In the genomic region with DNA sequence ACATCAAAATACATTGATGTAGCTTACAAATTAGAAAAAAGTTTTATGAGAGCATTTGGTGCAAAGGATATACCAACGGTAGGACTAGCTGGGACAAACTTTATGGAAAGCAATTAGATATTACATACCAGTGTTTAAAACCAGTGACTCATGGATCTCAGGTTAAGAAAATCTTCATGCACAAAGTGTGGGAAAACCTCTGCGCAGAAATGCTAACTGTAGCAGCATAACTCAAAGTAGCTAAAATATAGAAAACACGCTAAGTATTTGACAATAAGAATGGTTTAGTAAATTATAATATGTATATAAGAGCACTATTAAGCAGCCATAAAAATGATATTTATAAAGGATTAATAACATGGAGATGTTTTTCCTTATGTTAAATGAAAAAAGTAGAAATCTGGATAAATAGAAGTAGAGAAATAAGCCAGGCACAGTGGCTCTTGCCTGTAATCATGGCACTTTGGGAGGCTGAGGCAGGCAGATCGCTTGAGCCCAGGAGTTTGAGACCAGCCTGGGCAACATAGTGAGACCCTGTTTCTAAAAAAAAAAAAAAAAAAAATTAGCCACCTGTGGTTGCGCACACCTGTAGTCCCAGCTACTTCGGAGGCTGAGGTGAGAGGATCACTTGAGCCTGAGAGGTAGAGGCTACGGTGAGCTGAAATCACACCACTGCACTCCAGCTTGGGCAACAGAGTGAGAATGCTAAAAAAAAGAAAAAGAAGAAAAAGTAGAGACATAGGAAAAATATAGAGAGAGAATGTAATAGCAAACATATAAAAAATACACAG, we compare ENCODE assay signal across 26 cellular contexts.
"Had no signal": no experiment of that assay in that cellular context is flagged by ENCODE, and none has a peak within 500 bp of the region (broad histone marks: within the 10 kb centered on the region; RNA-seq: fewer than 3 reads in every experiment).

No MANE protein-coding gene starts in this region.

- H3K27ac ChIP-seq: neural progenitor cell, pancreas, prostate gland, right lobe of liver, sigmoid colon, stomach, thoracic aorta, thyroid gland, tibial nerve, upper lobe of left lung, vagina had no signal

- H3K4me1 ChIP-seq: neural progenitor cell, pancreas, prostate gland, right lobe of liver had no signal

- H3K27ac Mint-ChIP-seq: naive thymus-derived CD4-positive, alpha-beta T cell; nephron; neural progenitor cell; stimulated activated effector memory CD8-positive, alpha-beta T cell treated with anti-CD3 and anti-CD28 coated beads, Interleukin-12 subunit alpha, Interleukin-12 subunit beta, amount 100 ng/mL, for 72 hours; stimulated activated naive B cell treated with anti-CD40 and anti-IgM and Interleukin-4, amounts not matched to agents 10 μg/mL and 1 μg/mL and 100 μg/mL, for 72 hours; stimulated activated naive CD8-positive, alpha-beta T cell treated with anti-CD3 and anti-CD28 coated beads, Interleukin-15, Interleukin-2, amounts not matched to agents 100 ng/mL and 50 ng/mL, for 24 hours had no signal

- H3K4me3 Mint-ChIP-seq: naive thymus-derived CD4-positive, alpha-beta T cell; nephron; neural progenitor cell; stimulated activated effector memory CD8-positive, alpha-beta T cell treated with anti-CD3 and anti-CD28 coated beads, Interleukin-12 subunit alpha, Interleukin-12 subunit beta, amount 100 ng/mL, for 72 hours; stimulated activated naive B cell treated with anti-CD40 and anti-IgM and Interleukin-4, amounts not matched to agents 10 μg/mL and 1 μg/mL and 100 μg/mL, for 72 hours; stimulated activated naive CD8-positive, alpha-beta T cell treated with anti-CD3 and anti-CD28 coated beads, Interleukin-15, Interleukin-2, amounts not matched to agents 100 ng/mL and 50 ng/mL, for 24 hours had no signal

- H3K36me3 Mint-ChIP-seq: neural progenitor cell; stimulated activated effector memory CD8-positive, alpha-beta T cell treated with anti-CD3 and anti-CD28 coated beads, Interleukin-12 subunit alpha, Interleukin-12 subunit beta, amount 100 ng/mL, for 72 hours had no signal

- ATAC-seq: naive thymus-derived CD4-positive, alpha-beta T cell; pancreas; right cardiac atrium; right lobe of liver; stimulated activated effector memory CD8-positive, alpha-beta T cell treated with anti-CD3 and anti-CD28 coated beads, Interleukin-12 subunit alpha, Interleukin-12 subunit beta, amount 100 ng/mL, for 72 hours; stimulated activated naive B cell treated with anti-CD40 and anti-IgM and Interleukin-4, amounts not matched to agents 10 μg/mL and 1 μg/mL and 100 μg/mL, for 72 hours had no signal

- DNase-seq: naive thymus-derived CD4-positive, alpha-beta T cell; nucleus accumbens; pancreas; retina; right cardiac atrium; right lobe of liver; sigmoid colon; small intestine; stimulated activated CD4-positive, alpha-beta T cell treated with anti-CD3 and anti-CD28 coated beads, Interleukin-15, amount 100 ng/mL, for 24 hours; stimulated activated CD4-positive, alpha-beta T cell treated with anti-CD3 and anti-CD28 coated beads, Interleukin-2, amount 100 ng/mL, for 24 hours; stimulated activated CD4-positive, alpha-beta T cell treated with anti-CD3 and anti-CD28 coated beads, Interleukin-2, amount 100 ng/mL, for 48 hours; stimulated activated CD4-positive, alpha-beta T cell treated with anti-CD3 and anti-CD28 coated beads, Interleukin-4, amount 100 ng/mL, for 24 hours; stimulated activated naive B cell treated with anti-CD40 and anti-IgM and Interleukin-4, amounts not matched to agents 10 μg/mL and 1 μg/mL and 100 μg/mL, for 72 hours; stimulated activated naive CD4-positive, alpha-beta T cell treated with Interleukin-2 at 50 U/mL for 16 hours; stomach; thyroid gland; trophoblast cell; upper lobe of left lung had no signal

- H3K4me3 ChIP-seq: neural progenitor cell, pancreas, prostate gland, right lobe of liver, sigmoid colon, stomach, thoracic aorta, thyroid gland, tibial nerve, upper lobe of left lung, vagina had no signal

- H3K4me1 Mint-ChIP-seq: neural progenitor cell had no signal

- H3K36me3 ChIP-seq: pancreas, prostate gland, right lobe of liver, sigmoid colon, stomach, thoracic aorta, thyroid gland, tibial nerve, upper lobe of left lung, vagina had no signal

- H3K9me3 ChIP-seq: pancreas, prostate gland, right lobe of liver, sigmoid colon, stomach, thoracic aorta, thyroid gland, upper lobe of left lung, vagina had no signal

- H3K27me3 ChIP-seq: neural progenitor cell, pancreas, right lobe of liver, stomach, thyroid gland, tibial nerve, upper lobe of left lung, vagina had no signal
